Comparison of ENCODE assay signal across 8 cellular contexts in genomic region chr10:69639291-69640195, GRCh38. TPM values are rescaled to one million over a fixed set of nuclear protein-coding genes. Genes with fewer than 3 reads are reported as not detected.
DNase-seq lines count a peak whose midpoint lies in the region; ATAC-seq and TF ChIP-seq lines count a peak whose summit lies in the region.

No MANE protein-coding gene starts in this region.

- DNase-seq in DMS 273 (lab: John Stamatoyannopoulos, UW; ENCODE audit: unreplicated experiment) = peak; percentile 71
- DNase-seq in T-helper 17 cell = peak; percentile 50 to 57 (median 50)
- DNase-seq in amniotic epithelial cell (ENCODE audit: low read depth) = peak; percentile 56
- peak; percentile 67 for DNase-seq in right atrium auricular region (ENCODE audit: low spot score)
- peak; percentile 86 for DNase-seq in retina

- ATAC-seq in T-helper 17 cell = peak; percentile 78
- no peak for ATAC-seq in HG02973 (IDR thresholded peaks at IDR 0.05; ENCODE audit: unreplicated experiment)
- ATAC-seq in GM21529 (IDR thresholded peaks at IDR 0.05; ENCODE audit: unreplicated experiment) = no peak

- TF ChIP-seq CTCF in right atrium auricular region (IDR thresholded peaks at IDR 0.05) = peak; percentile 48 to 92

- H3K4me3 ChIP-seq in right atrium auricular region = no peak overlapping the region

- H3K4me1 ChIP-seq in right atrium auricular region = no peaks in the 10 kb centered on the region

- H3K27ac Mint-ChIP-seq in T-helper 17 cell = no peak overlapping the region

- TF ChIP-seq EP300 in Ishikawa (IDR thresholded peaks at IDR 0.05; ENCODE audit: borderline replicate concordance) = no peak

- no peaks in the 10 kb centered on the region for H3K27me3 ChIP-seq in right atrium auricular region

- H3K36me3 Mint-ChIP-seq in T-helper 17 cell (ENCODE audit: low read depth) = no peaks in the 10 kb centered on the region

- H3K27ac ChIP-seq in right atrium auricular region = no peak overlapping the region

- H3K9me3 ChIP-seq in T-helper 17 cell (ENCODE audit: control insufficient read depth, low read length, poor library complexity, severe bottlenecking) = no peaks in the 10 kb centered on the region
- H3K9me3 ChIP-seq in right atrium auricular region = no peaks in the 10 kb centered on the region

- H3K4me3 Mint-ChIP-seq in T-helper 17 cell = no peak overlapping the region

- peaks cover 4% of the 10 kb centered on the region for H3K4me1 Mint-ChIP-seq in T-helper 17 cell

- H3K27me3 Mint-ChIP-seq in T-helper 17 cell = peaks cover 7% of the 10 kb centered on the region

- H3K36me3 ChIP-seq in right atrium auricular region = no peaks in the 10 kb centered on the region

- peak; percentile 91 for TF ChIP-seq RAD21 in Ishikawa (IDR thresholded peaks at IDR 0.05; ENCODE audit: low read depth)

TF ChIP-seq in Ishikawa, 13 proteins besides CTCF, POLR2A, EP300 and RAD21:
- TF ChIP-seq TAF1 (IDR thresholded peaks at IDR 0.05; ENCODE audit: low read depth) (no peak), ZBTB7A (IDR thresholded peaks at IDR 0.05; ENCODE audit: low read depth) (peak; percentile 39; the same call in 1 of the 2 replicates)

RNA-seq across cellular contexts. Expression of gene FAM241B, which starts 9.5 kb away (rescaled TPM):
- total RNA-seq in T-helper 17 cell (1 to 10 TPM; 8.1 TPM), right atrium auricular region (1 to 10 TPM; 2.1 to 3.5 TPM)
